In the genomic region with DNA sequence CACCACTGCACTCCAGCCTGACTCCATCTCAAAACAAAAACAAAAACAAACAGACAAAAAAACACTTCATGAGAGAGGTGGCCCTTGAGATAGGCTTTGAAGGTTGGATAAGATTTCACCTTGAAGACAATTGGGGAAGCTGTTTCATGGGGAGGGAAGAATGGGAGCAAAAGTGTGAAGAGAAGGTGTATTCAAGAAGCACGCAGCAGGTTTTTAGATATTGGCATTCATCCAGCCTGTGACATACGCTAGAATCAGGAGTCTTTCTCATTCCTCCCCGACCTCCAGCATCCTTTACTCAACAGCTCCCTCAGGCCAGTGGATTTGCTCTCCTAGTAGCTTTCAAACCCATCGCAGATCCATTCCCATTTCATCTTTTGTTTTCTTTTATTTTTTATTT, we compare ENCODE assay signal across 19 cellular contexts.
DNase-seq lines count a peak whose midpoint lies in the region; ATAC-seq, FAIRE-seq and TF ChIP-seq lines count a peak whose summit lies in the region.
"Had no signal": no experiment of that assay in that cellular context is flagged by ENCODE, and none has a peak within 500 bp of the region (broad histone marks: within the 10 kb centered on the region; RNA-seq: fewer than 3 reads in every experiment).

No MANE protein-coding gene starts in this region.

- no peak overlapping the region for H2AK9ac ChIP-seq in IMR-90 (replicated peaks; ENCODE audit: low read depth, low read length, poor library complexity)

- no peak overlapping the region for H3K18ac ChIP-seq in IMR-90 (ENCODE audit: low read depth, low read length)

- BruUV-seq in IMR-90 (replicated peaks; lab: Mats Ljungman, UMichigan) (no TSS peak), K562 (replicated peaks; lab: Mats Ljungman, UMichigan) (no TSS peak)

- H3K4me3 Mint-ChIP-seq in mesothelial cell of epicardium = no peak overlapping the region
- H3K4me3 Mint-ChIP-seq: B cell; CD8-positive, alpha-beta memory T cell; H9 had no signal

- no peak overlapping the region for H4K8ac ChIP-seq in IMR-90 (ENCODE audit: low read depth in 2 of 2, low read length in 2 of 2)

- H3K36me3 ChIP-seq in IMR-90 (ENCODE audit: control insufficient read depth, insufficient read depth, low read length) = no peaks in the 10 kb centered on the region
- no peaks in the 10 kb centered on the region for H3K36me3 ChIP-seq in K562 (ENCODE audit: control insufficient read depth, insufficient read depth, low read length)
- H3K36me3 ChIP-seq in thoracic aorta = no peaks in the 10 kb centered on the region
- no peaks in the 10 kb centered on the region for H3K36me3 ChIP-seq in gastroesophageal sphincter

- 0 out of 2 replicates have a peak overlapping the region, but pooled peaks have one; percentile 32 for H2BK120ac ChIP-seq in IMR-90 (ENCODE audit: low read depth, low read length)

- ATAC-seq in IMR-90 (ENCODE audit: low read depth) (no peak), K562 (no peak), thoracic aorta (ENCODE audit: insufficient number of reproducible peaks, low FRiP score, low read depth) (no peak), gastroesophageal sphincter (no peak), GM19328 (IDR thresholded peaks at IDR 0.05; ENCODE audit: unreplicated experiment) (no peak), HG03520 (IDR thresholded peaks at IDR 0.05; ENCODE audit: unreplicated experiment) (no peak)

- no CpG with 5 or more reads among the region's 4 CpGs for WGBS in IMR-90 (ENCODE audit: extremely low coverage in 2 of 2, insufficient read length in 1 of 2), 2 experiments
- WGBS in K562 (ENCODE audit: insufficient coverage, low coverage, missing lambda C conversion rate) = 3% methylated on average over 4 of the region's 4 CpGs
- 63 to 100% methylated on average over 3 to 4 of the region's 4 CpGs for WGBS in gastroesophageal sphincter (ENCODE audit: low coverage in 1 of 2), 2 donors

- H3K9me3 ChIP-seq in IMR-90 (ENCODE audit: control insufficient read depth, insufficient read depth, low read length) = no peaks in the 10 kb centered on the region
- no peaks in the 10 kb centered on the region for H3K9me3 ChIP-seq in K562 (replicated peaks; ENCODE audit: control insufficient read depth, insufficient read depth, low read depth, low read length)
- H3K9me3 ChIP-seq in thoracic aorta = no peaks in the 10 kb centered on the region
- no peaks in the 10 kb centered on the region for H3K9me3 ChIP-seq in gastroesophageal sphincter

- TF ChIP-seq POLR2A in IMR-90 (IDR thresholded peaks at IDR 0.05; ENCODE audit: low read depth, low read length) = no peak
- no peak for TF ChIP-seq POLR2A in K562 (conservative IDR thresholded peaks at IDR 0.05)
- TF ChIP-seq POLR2A in gastroesophageal sphincter (IDR thresholded peaks at IDR 0.05) = no peak

- intact Hi-C loops in IMR-90 (cut with micrococcal nuclease) = no loop called here
- intact Hi-C loops in K562 (cut with micrococcal nuclease) = no loop called here
- intact Hi-C loops in cardiac septum (cut with DNase I) = no loop called here

- no peaks in the 10 kb centered on the region for H3K27me3 Mint-ChIP-seq in mesothelial cell of epicardium (ENCODE audit: low read depth)

- H3K9ac ChIP-seq in IMR-90 (ENCODE audit: low read depth, low read length) (no peak overlapping the region), K562 (ENCODE audit: insufficient read depth in 1 of 2, low read depth in 2 of 2, low read length in 2 of 2) (no peak overlapping the region)
- H3K9ac ChIP-seq: BLaER1 treated with 17β-estradiol and CSF1 and Interleukin-3, amounts not matched to agents 10 nM and 100 nM had no signal

- H4K91ac ChIP-seq in IMR-90 (ENCODE audit: insufficient read depth, low read depth, low read length) = no peak overlapping the region

- no peak overlapping the region for H3K56ac ChIP-seq in IMR-90 (ENCODE audit: extremely low read depth, insufficient read depth, low read length)

- H3K4ac ChIP-seq in IMR-90 (ENCODE audit: low read depth, low read length) = no peak overlapping the region; the same call in 1 of the 2 replicates

- peak overlapping the region; percentile 66; the same call in 1 of the 2 replicates for H2BK20ac ChIP-seq in IMR-90 (ENCODE audit: low read depth, low read length)

- no peak overlapping the region for H3K27ac ChIP-seq in IMR-90 (ENCODE audit: insufficient read depth, low read length)
- no peak overlapping the region for H3K27ac ChIP-seq in K562 (ENCODE audit: extremely low read depth, low read depth, low read length)
- peak overlapping the region; percentile 69 to 95 for H3K27ac ChIP-seq in thoracic aorta
- H3K27ac ChIP-seq in gastroesophageal sphincter = no peak overlapping the region
- H3K27ac ChIP-seq: BLaER1 treated with 17β-estradiol and CSF1 and Interleukin-3, amounts not matched to agents 10 nM and 100 nM had no signal

- H3K4me1 ChIP-seq in IMR-90 (ENCODE audit: control insufficient read depth, insufficient read depth, low read length) = peaks cover 9% of the 10 kb centered on the region
- peaks cover 8 to 43% of the 10 kb centered on the region in 2 experiments for H3K4me1 ChIP-seq in K562 (replicated peaks in 1 of 2; ENCODE audit: control insufficient read depth in 2 of 2, insufficient read depth in 2 of 2, low read length in 2 of 2)
- H3K4me1 ChIP-seq in thoracic aorta (ENCODE audit: control insufficient read depth in 1 of 2, low read depth in 2 of 2) = peaks cover 26 to 69% of the 10 kb centered on the region in 2 donors
- peaks cover 0 to 24% (median 0%) of the 10 kb centered on the region in 3 donors for H3K4me1 ChIP-seq in gastroesophageal sphincter

- in situ Hi-C loops in IMR-90 (cut with MboI; ENCODE audit: low sequenced_read_pairs) = no loop called here
- in situ Hi-C loops in K562 (cut with MboI) = no loop called here

- H2BK15ac ChIP-seq in IMR-90 (ENCODE audit: low read depth, low read length) = no peak overlapping the region

- H3K79me2 ChIP-seq in K562 (ENCODE audit: control insufficient read depth, insufficient read depth, low read length) = no peaks in the 10 kb centered on the region

- no peak overlapping the region for H3K23ac ChIP-seq in IMR-90 (ENCODE audit: low read depth, low read length)

- H3K27ac Mint-ChIP-seq in mesothelial cell of epicardium = peak overlapping the region; percentile 12
- H3K27ac Mint-ChIP-seq: B cell; CD4-positive, CD25-positive, alpha-beta regulatory T cell; CD8-positive, alpha-beta memory T cell; H9 had no signal

- H2AFZ ChIP-seq in IMR-90 (replicated peaks; ENCODE audit: low read length, poor library complexity) (no peak overlapping the region), K562 (ENCODE audit: low read depth, low read length) (peak overlapping the region; percentile 60; the same call in 1 of the 2 replicates)

- no peak for TF ChIP-seq CTCF in IMR-90 (conservative IDR thresholded peaks at IDR 0.05; ENCODE audit: low read depth, low read length)
- TF ChIP-seq CTCF in K562 (IDR thresholded peaks at IDR 0.05 in 2 of 3, conservative IDR thresholded peaks at IDR 0.05 in 1 of 3; ENCODE audit: insufficient read depth in 2 of 3, low read depth in 1 of 3, low read length in 3 of 3) = no peak
- no peak for TF ChIP-seq CTCF in mesothelial cell of epicardium (IDR thresholded peaks at IDR 0.05; ENCODE audit: unreplicated experiment)
- TF ChIP-seq CTCF in thoracic aorta (IDR thresholded peaks at IDR 0.05) = no peak
- no peak for TF ChIP-seq CTCF in gastroesophageal sphincter (IDR thresholded peaks at IDR 0.05)

- no peak for DNase-seq in IMR-90
- DNase-seq in K562 (ENCODE audit: extremely low read depth in 1 of 4, low spot score in 3 of 4) = no peak
- DNase-seq in mesothelial cell of epicardium (ENCODE audit: low spot score in 2 of 2, unreplicated experiment in 2 of 2) = no peak
- no peak for DNase-seq in thoracic aorta (ENCODE audit: low spot score)
- DNase-seq in cardiac septum (ENCODE audit: low spot score) = no peak
- DNase-seq: CD4-positive, CD25-positive, alpha-beta regulatory T cell; CD8-positive, alpha-beta memory T cell; DMS153; DMS79; GDM1; H9 had no signal

- POLR2A ChIA-PET in IMR-90 (lab: Charles Lee; ENCODE audit: unreplicated experiment) (no interaction called here), K562 (lab: Yijun Ruan, JAX) (no interaction called here)

- no peak overlapping the region for H2AK5ac ChIP-seq in IMR-90 (ENCODE audit: low read depth, low read length)

- no peak overlapping the region for H3K14ac ChIP-seq in IMR-90 (replicated peaks; ENCODE audit: low read depth, low read length)

- no peak for FAIRE-seq in K562 (lab: Jason Lieb, UNC)
- FAIRE-seq: GM12892, GM18507, H1 had no signal

- no peak overlapping the region for H4K5ac ChIP-seq in IMR-90 (ENCODE audit: low read depth, low read length)

- no peak for TF ChIP-seq RAD21 in IMR-90 (IDR thresholded peaks at IDR 0.05; ENCODE audit: low read length)
- no peak for TF ChIP-seq RAD21 in K562 (CRISPR knock-in tag; conservative IDR thresholded peaks at IDR 0.05 in 1 of 2, IDR thresholded peaks at IDR 0.05 in 1 of 2)

- no peak overlapping the region for H3K4me3 ChIP-seq in IMR-90 (ENCODE audit: insufficient read depth, low read depth, low read length)
- no peak overlapping the region for H3K4me3 ChIP-seq in K562
- no peak overlapping the region for H3K4me3 ChIP-seq in thoracic aorta
- H3K4me3 ChIP-seq in gastroesophageal sphincter = no peak overlapping the region
- H3K4me3 ChIP-seq: BLaER1 treated with 17β-estradiol and CSF1 and Interleukin-3, amounts not matched to agents 10 nM and 100 nM had no signal

- no peak overlapping the region for H3K4me2 ChIP-seq in IMR-90 (ENCODE audit: low read depth, low read length)
- no peak overlapping the region for H3K4me2 ChIP-seq in K562 (ENCODE audit: insufficient read depth, low read length)
- H3K4me2 ChIP-seq: BLaER1 treated with 17β-estradiol and CSF1 and Interleukin-3, amounts not matched to agents 10 nM and 100 nM had no signal

- peaks cover 38% of the 10 kb centered on the region for H3K4me1 Mint-ChIP-seq in mesothelial cell of epicardium
- H3K4me1 Mint-ChIP-seq: B cell; CD4-positive, CD25-positive, alpha-beta regulatory T cell; CD8-positive, alpha-beta memory T cell; H9 had no signal

- no peaks in the 10 kb centered on the region for H3K36me3 Mint-ChIP-seq in mesothelial cell of epicardium
- H3K36me3 Mint-ChIP-seq: CD4-positive, CD25-positive, alpha-beta regulatory T cell; CD8-positive, alpha-beta memory T cell had no signal

- dilution Hi-C loops in IMR-90 (cut with HindIII; ENCODE audit: low sequenced_read_pairs, unreplicated experiment) = no loop called here

- H3K27me3 ChIP-seq in IMR-90 (ENCODE audit: control insufficient read depth, insufficient read depth, low read length) (peaks cover 8% of the 10 kb centered on the region), K562 (ENCODE audit: control insufficient read depth in 2 of 2, insufficient read depth in 2 of 2, low read length in 2 of 2) (no peaks in the 10 kb centered on the region), thoracic aorta (replicated peaks; ENCODE audit: insufficient read depth) (no peaks in the 10 kb centered on the region), gastroesophageal sphincter (no peaks in the 10 kb centered on the region)
- H3K27me3 ChIP-seq: BLaER1 treated with 17β-estradiol and CSF1 and Interleukin-3, amounts not matched to agents 10 nM and 100 nM had no signal

- H3K9me1 ChIP-seq in IMR-90 (ENCODE audit: insufficient read depth, low read length) (no peaks in the 10 kb centered on the region), K562 (ENCODE audit: control insufficient read depth, insufficient read depth, low read length) (no peaks in the 10 kb centered on the region)

- H2BK5ac ChIP-seq in IMR-90 (ENCODE audit: low read depth, low read length, poor library complexity, severe bottlenecking) = no peak overlapping the region

- no peaks in the 10 kb centered on the region for H4K20me1 ChIP-seq in IMR-90 (ENCODE audit: insufficient read depth, low read length)
- H4K20me1 ChIP-seq in K562 (replicated peaks; ENCODE audit: control insufficient read depth, insufficient read depth, low read length) = no peaks in the 10 kb centered on the region
- H4K20me1 ChIP-seq: BLaER1 treated with 17β-estradiol and CSF1 and Interleukin-3, amounts not matched to agents 10 nM and 100 nM had no signal

- H3K79me1 ChIP-seq in IMR-90 (ENCODE audit: low read depth in 1 of 2, low read length in 2 of 2) = no peaks in the 10 kb centered on the region

- H3K9me3 Mint-ChIP-seq in mesothelial cell of epicardium = no peaks in the 10 kb centered on the region
- H3K9me3 Mint-ChIP-seq: H9 had no signal

- TF ChIP-seq EP300 in K562 (IDR thresholded peaks at IDR 0.05; ENCODE audit: low read length) = no peak
- TF ChIP-seq EP300 in gastroesophageal sphincter (IDR thresholded peaks at IDR 0.05) = no peak

- CTCF ChIA-PET in IMR-90 (lab: Yijun Ruan, JAX) = no interaction called here
- CTCF ChIA-PET in K562 (lab: Yijun Ruan, JAX; ENCODE audit: low intra/inter-chr PET ratio) = no interaction called here

Comparison
In these comparisons a context has a peak if more than half of its experiments do, and no peak if none do; other contexts are left out.
1. H3K27ac ChIP-seq: peak in thoracic aorta (2 of 2); none in IMR-90 (single experiment), K562 (single experiment) and gastroesophageal sphincter (0 of 4).